ENCODE assay signal across 28 cellular contexts in genomic region chr16:7367309-7367708, GRCh38. TPM values are rescaled to one million over a fixed set of nuclear protein-coding genes. Genes with fewer than 3 reads are reported as not detected.
"Had no signal": no experiment of that assay in that cellular context is flagged by ENCODE, and none has a peak within 500 bp of the region (broad histone marks: within the 10 kb centered on the region; RNA-seq: fewer than 3 reads in every experiment).

No MANE protein-coding gene starts in this region.

- H3K4me1 ChIP-seq: pancreas, prostate gland, right lobe of liver, thyroid gland, tibial nerve, upper lobe of left lung had no signal

- H3K36me3 ChIP-seq: neutrophil, pancreas, prostate gland, right lobe of liver, sigmoid colon, stomach, thoracic aorta, thyroid gland, tibial nerve, upper lobe of left lung, vagina had no signal

- H3K4me3 ChIP-seq: pancreas, prostate gland, right lobe of liver, sigmoid colon, stomach, thoracic aorta, thyroid gland, tibial nerve, upper lobe of left lung, vagina had no signal

- ATAC-seq: natural killer cell treated with Interleukin-12 subunit alpha and Interleukin-12 subunit beta and Interleukin-15 and Interleukin-18, amount 100 ng/mL, for 72 hours; pancreas; right cardiac atrium; right lobe of liver; stimulated activated effector memory CD8-positive, alpha-beta T cell treated with anti-CD3 and anti-CD28 coated beads, Interleukin-12 subunit alpha, Interleukin-12 subunit beta, amount 100 ng/mL, for 72 hours; stimulated activated naive B cell treated with anti-CD40 and anti-IgM and Interleukin-4, amounts not matched to agents 10 μg/mL and 1 μg/mL and 100 μg/mL, for 72 hours had no signal

- H3K27me3 ChIP-seq: pancreas, right lobe of liver, sigmoid colon, stomach, thyroid gland, tibial nerve, upper lobe of left lung, vagina had no signal

- H3K9me3 ChIP-seq: neutrophil, pancreas, prostate gland, right lobe of liver, sigmoid colon, stomach, thoracic aorta, thyroid gland, tibial nerve, upper lobe of left lung, vagina had no signal

- H3K27ac ChIP-seq: neutrophil, pancreas, prostate gland, right lobe of liver, sigmoid colon, stomach, thoracic aorta, thyroid gland, tibial nerve, upper lobe of left lung, vagina had no signal

- DNase-seq: nephron progenitor cell; nucleus accumbens; pancreas; retina; right cardiac atrium; right lobe of liver; sigmoid colon; small intestine; stimulated activated CD4-positive, alpha-beta T cell treated with anti-CD3 and anti-CD28 coated beads, Interleukin-15, amount 100 ng/mL, for 24 hours; stimulated activated CD4-positive, alpha-beta T cell treated with anti-CD3 and anti-CD28 coated beads, Interleukin-2, amount 100 ng/mL, for 24 hours; stimulated activated CD4-positive, alpha-beta T cell treated with anti-CD3 and anti-CD28 coated beads, Interleukin-2, amount 100 ng/mL, for 48 hours; stimulated activated CD4-positive, alpha-beta T cell treated with anti-CD3 and anti-CD28 coated beads, Interleukin-4, amount 100 ng/mL, for 24 hours; stimulated activated naive B cell treated with anti-CD40 and anti-IgM and Interleukin-4, amounts not matched to agents 10 μg/mL and 1 μg/mL and 100 μg/mL, for 72 hours; stimulated activated naive CD4-positive, alpha-beta T cell treated with Interleukin-2 at 50 U/mL for 16 hours; stomach; thyroid gland; trophoblast cell; upper lobe of left lung had no signal

RNA-seq across cellular contexts. Expression of gene RBFOX1, which starts 34.7 kb away (rescaled TPM):
- total RNA-seq: natural killer cell treated with Interleukin-12 subunit alpha and Interleukin-12 subunit beta and Interleukin-15 and Interleukin-18, amount 100 ng/mL, for 72 hours; osteocyte; posterior vena cava; pulmonary artery endothelial cell; thoracic aorta; upper lobe of left lung had no signal
